16 cellular contexts compared by ENCODE assay signal in the genomic region with DNA sequence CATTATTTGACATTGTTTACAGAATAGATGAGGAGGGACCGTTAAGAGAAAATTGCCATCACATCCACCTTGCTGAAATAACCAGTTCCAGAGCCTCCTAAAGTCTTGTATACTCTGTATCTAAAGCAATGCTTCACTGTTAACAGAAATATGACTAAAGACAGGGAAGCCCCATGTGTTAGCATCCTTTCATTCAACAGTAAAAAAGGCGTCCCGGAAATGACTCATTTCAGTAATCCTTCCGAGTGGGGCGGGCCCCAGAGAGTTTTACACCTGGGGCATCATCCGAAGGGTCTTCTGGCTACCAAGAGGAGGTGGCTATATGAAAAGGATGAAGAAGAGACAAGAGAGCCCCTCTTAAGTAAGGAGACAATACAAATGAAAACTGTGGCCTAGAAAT.
A peak's percentile ranks its signal among the peaks of the same experiment; 100 is the strongest.
DNase-seq lines count a peak whose midpoint lies in the region; ATAC-seq lines count a peak whose summit lies in the region.
"Had no signal": no experiment of that assay in that cellular context is flagged by ENCODE, and none has a peak within 500 bp of the region (broad histone marks: within the 10 kb centered on the region; RNA-seq: fewer than 3 reads in every experiment).

No MANE protein-coding gene starts in this region.

- H3K36me3 Mint-ChIP-seq in activated CD4-positive, alpha-beta T cell treated with anti-CD3 and anti-CD28 coated beads for 36 hours (ENCODE audit: low read depth): peaks cover 20% of the 10 kb centered on the region
- peaks cover 12% of the 10 kb centered on the region for H3K36me3 Mint-ChIP-seq in IgD-negative memory B cell
- peaks cover 65% of the 10 kb centered on the region for H3K36me3 Mint-ChIP-seq in activated T-helper 2 cell treated with anti-CD3 and anti-CD28 coated beads, Interferon-gamma antibody, Interleukin-2, Interleukin-4, amounts not matched to agents 10 μg/mL and 5 μg/mL and 100 μg/mL, durations not matched to agents 14 hours and 24 hours and 36 hours (ENCODE audit: low read depth)

- CTCF ChIA-PET in activated CD4-positive, alpha-beta T cell treated with anti-CD3 and anti-CD28 coated beads for 36 hours (lab: Charles Lee): interaction anchor here (1.0 kb wide), 1 partner anchor 16 kb away, joined by 3 read pairs; no protein-coding TSS in a partner anchor

- peaks cover 28% of the 10 kb centered on the region for H3K4me1 Mint-ChIP-seq in activated CD4-positive, alpha-beta T cell treated with anti-CD3 and anti-CD28 coated beads for 36 hours
- peaks cover 15 to 38% (median 27%) of the 10 kb centered on the region in 3 donors for H3K4me1 Mint-ChIP-seq in IgD-negative memory B cell
- H3K4me1 Mint-ChIP-seq in activated T-helper 2 cell treated with anti-CD3 and anti-CD28 coated beads, Interferon-gamma antibody, Interleukin-2, Interleukin-4, amounts not matched to agents 10 μg/mL and 5 μg/mL and 100 μg/mL, durations not matched to agents 14 hours and 24 hours and 36 hours (ENCODE audit: low read depth): peaks cover 41% of the 10 kb centered on the region

- intact Hi-C loops in activated CD4-positive, alpha-beta T cell treated with anti-CD3 and anti-CD28 coated beads for 36 hours (cut with DNase I, micrococcal nuclease): loop anchor here in 1 of 2 experiments (10.0 kb wide), 1 partner anchor 580 kb away; a partner anchor contains a TSS
- intact Hi-C loops in activated T-helper 2 cell treated with anti-CD3 and anti-CD28 coated beads, Interferon-gamma antibody, Interleukin-2, Interleukin-4, amounts not matched to agents 10 μg/mL and 5 μg/mL and 100 μg/mL, durations not matched to agents 14 hours and 24 hours and 36 hours (cut with micrococcal nuclease): loop anchor here (2.0 kb wide), 1 partner anchor 48 kb away; no protein-coding TSS in a partner anchor

- H3K9me3 Mint-ChIP-seq in activated CD4-positive, alpha-beta T cell treated with anti-CD3 and anti-CD28 coated beads for 36 hours (ENCODE audit: low read depth): no peaks in the 10 kb centered on the region
- H3K9me3 Mint-ChIP-seq in IgD-negative memory B cell: peaks cover 0 to 8% (median 2%) of the 10 kb centered on the region in 3 donors
- H3K9me3 Mint-ChIP-seq in activated T-helper 2 cell treated with anti-CD3 and anti-CD28 coated beads, Interferon-gamma antibody, Interleukin-2, Interleukin-4, amounts not matched to agents 10 μg/mL and 5 μg/mL and 100 μg/mL, durations not matched to agents 14 hours and 24 hours and 36 hours: peaks cover 14% of the 10 kb centered on the region

- H3K4me3 Mint-ChIP-seq in activated CD4-positive, alpha-beta T cell treated with anti-CD3 and anti-CD28 coated beads for 36 hours: no peak overlapping the region
- H3K4me3 Mint-ChIP-seq in IgD-negative memory B cell: peak overlapping the region in 2 of 4 donors; percentile 79 to 85
- no peak overlapping the region for H3K4me3 Mint-ChIP-seq in activated T-helper 2 cell treated with anti-CD3 and anti-CD28 coated beads, Interferon-gamma antibody, Interleukin-2, Interleukin-4, amounts not matched to agents 10 μg/mL and 5 μg/mL and 100 μg/mL, durations not matched to agents 14 hours and 24 hours and 36 hours (ENCODE audit: low read depth)
- H3K4me3 Mint-ChIP-seq: activated naive CD8-positive, alpha-beta T cell had no signal

- ATAC-seq in activated CD4-positive, alpha-beta T cell treated with anti-CD3 and anti-CD28 coated beads for 36 hours: peak; percentile 55
- no peak for ATAC-seq in GM18868 (IDR thresholded peaks at IDR 0.05; ENCODE audit: unreplicated experiment)
- ATAC-seq: pancreas had no signal

- H3K27ac Mint-ChIP-seq in activated CD4-positive, alpha-beta T cell treated with anti-CD3 and anti-CD28 coated beads for 36 hours: no peak overlapping the region
- peak overlapping the region; percentile 32 to 93 (median 37) for H3K27ac Mint-ChIP-seq in IgD-negative memory B cell
- H3K27ac Mint-ChIP-seq in activated T-helper 2 cell treated with anti-CD3 and anti-CD28 coated beads, Interferon-gamma antibody, Interleukin-2, Interleukin-4, amounts not matched to agents 10 μg/mL and 5 μg/mL and 100 μg/mL, durations not matched to agents 14 hours and 24 hours and 36 hours: peak overlapping the region; percentile 76
- H3K27ac Mint-ChIP-seq: activated naive CD8-positive, alpha-beta T cell had no signal

- POLR2A ChIA-PET in activated CD4-positive, alpha-beta T cell treated with anti-CD3 and anti-CD28 coated beads for 36 hours (lab: Charles Lee): interaction anchor here (0.6 kb wide), 1 partner anchor 640 kb away, joined by 4 read pairs; no protein-coding TSS in a partner anchor

- peak; percentile 43 for DNase-seq in activated CD4-positive, alpha-beta T cell treated with anti-CD3 and anti-CD28 coated beads for 36 hours
- no peak for DNase-seq in activated CD4-positive, alpha-beta T cell treated with anti-CD3 and anti-CD28 coated beads for 4 hours
- peak; percentile 69 for DNase-seq in A172 (ENCODE audit: low spot score)
- no peak for DNase-seq in activated T-helper 2 cell treated with anti-CD3 and anti-CD28 coated beads, Interferon-gamma antibody, Interleukin-2, Interleukin-4, amounts not matched to agents 10 μg/mL and 5 μg/mL and 100 μg/mL, durations not matched to agents 14 hours and 24 hours and 36 hours (ENCODE audit: low spot score)
- no peak for DNase-seq in effector CD4-positive, alpha-beta T cell
- DNase-seq in NCI-H2029 (lab: John Stamatoyannopoulos, UW): no peak
- DNase-seq: DMS79 treated with DMSO at 0.1 percent for 48 hours, GM23248, NCI-H2081, NCI-H526 treated with DMSO at 0.1 percent for 48 hours, pancreas, Peyer's patch, stomach had no signal

- no peaks in the 10 kb centered on the region for H3K27me3 Mint-ChIP-seq in activated CD4-positive, alpha-beta T cell treated with anti-CD3 and anti-CD28 coated beads for 36 hours
- no peaks in the 10 kb centered on the region for H3K27me3 Mint-ChIP-seq in IgD-negative memory B cell
- H3K27me3 Mint-ChIP-seq in activated T-helper 2 cell treated with anti-CD3 and anti-CD28 coated beads, Interferon-gamma antibody, Interleukin-2, Interleukin-4, amounts not matched to agents 10 μg/mL and 5 μg/mL and 100 μg/mL, durations not matched to agents 14 hours and 24 hours and 36 hours (ENCODE audit: low read depth): no peaks in the 10 kb centered on the region
- H3K27me3 Mint-ChIP-seq: activated naive CD8-positive, alpha-beta T cell had no signal

Comparison
In these comparisons a context has a peak if more than half of its experiments do, and no peak if none do; other contexts are left out.
1. DNase-seq: peak in activated CD4-positive, alpha-beta T cell treated with anti-CD3 and anti-CD28 coated beads for 36 hours (single experiment) and A172 (single experiment); none in activated CD4-positive, alpha-beta T cell treated with anti-CD3 and anti-CD28 coated beads for 4 hours (0 of 2), activated T-helper 2 cell treated with anti-CD3 and anti-CD28 coated beads, Interferon-gamma antibody, Interleukin-2, Interleukin-4, amounts not matched to agents 10 μg/mL and 5 μg/mL and 100 μg/mL, durations not matched to agents 14 hours and 24 hours and 36 hours (single experiment), effector CD4-positive, alpha-beta T cell (single experiment) and NCI-H2029 (single experiment).